In genomic region chr4:51853027-51853682, GRCh38 we compare ENCODE assay signal across 12 cellular contexts. TPM values are rescaled to one million over a fixed set of nuclear protein-coding genes. Genes with fewer than 3 reads are reported as not detected.
DNase-seq lines count a peak whose midpoint lies in the region; ATAC-seq and TF ChIP-seq lines count a peak whose summit lies in the region.
"Had no signal": no experiment of that assay in that cellular context is flagged by ENCODE, and none has a peak within 500 bp of the region (broad histone marks: within the 10 kb centered on the region; RNA-seq: fewer than 3 reads in every experiment).

No MANE protein-coding gene starts in this region.

- no peaks in the 10 kb centered on the region for H3K9me3 ChIP-seq in body of pancreas
- H3K9me3 ChIP-seq in stomach = no peaks in the 10 kb centered on the region
- H3K9me3 ChIP-seq: tibial nerve had no signal

- H3K4me3 ChIP-seq in body of pancreas (no peak overlapping the region), stomach (peak overlapping the region in 1 of 4 donors; percentile 0)
- H3K4me3 ChIP-seq: tibial nerve had no signal

- WGBS in body of pancreas, 2 donors = 21 to 27% methylated on average over 6 of the region's 6 CpGs
- WGBS in stomach, 5 donors = 30 to 50% (median 40%) methylated on average over 6 of the region's 6 CpGs

- peak overlapping the region; percentile 25 to 60 (median 42) for H3K27ac ChIP-seq in body of pancreas
- peak overlapping the region; percentile 66 to 81 (median 78) for H3K27ac ChIP-seq in stomach

- TF ChIP-seq POLR2A in body of pancreas (IDR thresholded peaks at IDR 0.05) = no peak
- no peak for TF ChIP-seq POLR2A in stomach (IDR thresholded peaks at IDR 0.05)

- TF ChIP-seq CTCF in body of pancreas (IDR thresholded peaks at IDR 0.05) = no peak
- no peak for TF ChIP-seq CTCF in stomach (IDR thresholded peaks at IDR 0.05)

- DNase-seq in NCI-H82 (lab: John Stamatoyannopoulos, UW) = peak; percentile 22
- DNase-seq in NCI-H82 treated with DMSO at 0.1 percent for 48 hours (lab: John Stamatoyannopoulos, UW; ENCODE audit: unreplicated experiment) = no peak
- DNase-seq in body of pancreas = peak in 2 of 4 donors; percentile 19 to 40
- peak; percentile 30 for DNase-seq in kidney tubule cell (ENCODE audit: low spot score)
- peak; percentile 36 for DNase-seq in stomach
- DNase-seq in T-helper 9 cell = no peak
- no peak for DNase-seq in stimulated activated CD4-positive, alpha-beta T cell treated with anti-CD3 and anti-CD28 coated beads, Interleukin-2, amount 100 ng/mL, for 24 hours
- DNase-seq: activated naive CD4-positive, alpha-beta T cell; Kasumi-1; midbrain had no signal

- intact Hi-C loops in body of pancreas (cut with DNase I) = no loop called here
- intact Hi-C loops in stomach (cut with DNase I; ENCODE audit: low total_unique reads) = no loop called here

- ATAC-seq in body of pancreas (peak; percentile 57), esophagus mucosa (no peak)

- no peak for TF ChIP-seq EP300 in stomach (IDR thresholded peaks at IDR 0.05)

- H3K36me3 ChIP-seq in body of pancreas (replicated peaks in 1 of 2; ENCODE audit: insufficient read depth in 1 of 2, low read depth in 2 of 2) = no peaks in the 10 kb centered on the region
- peaks cover 0 to 14% (median 12%) of the 10 kb centered on the region in 4 donors for H3K36me3 ChIP-seq in stomach
- H3K36me3 ChIP-seq: tibial nerve had no signal

- H3K4me1 ChIP-seq in body of pancreas (peaks cover 49% of the 10 kb centered on the region), stomach (peaks cover 28 to 90% (median 57%) of the 10 kb centered on the region in 4 donors)

- H3K27me3 ChIP-seq in body of pancreas (no peaks in the 10 kb centered on the region), stomach (no peaks in the 10 kb centered on the region)
- H3K27me3 ChIP-seq: tibial nerve had no signal

RNA-seq across cellular contexts. Expression of gene DCUN1D4, which starts 10.2 kb away (rescaled TPM):
- total RNA-seq in body of pancreas (10 to 100 TPM; 26.7 to 38.7 TPM), stomach (10 to 100 TPM in 4 of 5 donors, 1 to 10 TPM in 1; 5.8 to 84.6 (median 51.4) TPM), esophagus mucosa (19.2 TPM)
- polyA plus RNA-seq in stomach = 10 to 100 TPM in 2 of 3 donors, 1 to 10 TPM in 1; 9.7 to 13.9 (median 12.7) TPM

Comparison
In these comparisons a context has a peak if more than half of its experiments do, and no peak if none do; other contexts are left out.
1. DNase-seq: peak in NCI-H82 (single experiment), kidney tubule cell (single experiment) and stomach (single experiment); none in NCI-H82 treated with DMSO at 0.1 percent for 48 hours (single experiment), T-helper 9 cell (single experiment) and stimulated activated CD4-positive, alpha-beta T cell treated with anti-CD3 and anti-CD28 coated beads, Interleukin-2, amount 100 ng/mL, for 24 hours (0 of 2).